In the genomic region with DNA sequence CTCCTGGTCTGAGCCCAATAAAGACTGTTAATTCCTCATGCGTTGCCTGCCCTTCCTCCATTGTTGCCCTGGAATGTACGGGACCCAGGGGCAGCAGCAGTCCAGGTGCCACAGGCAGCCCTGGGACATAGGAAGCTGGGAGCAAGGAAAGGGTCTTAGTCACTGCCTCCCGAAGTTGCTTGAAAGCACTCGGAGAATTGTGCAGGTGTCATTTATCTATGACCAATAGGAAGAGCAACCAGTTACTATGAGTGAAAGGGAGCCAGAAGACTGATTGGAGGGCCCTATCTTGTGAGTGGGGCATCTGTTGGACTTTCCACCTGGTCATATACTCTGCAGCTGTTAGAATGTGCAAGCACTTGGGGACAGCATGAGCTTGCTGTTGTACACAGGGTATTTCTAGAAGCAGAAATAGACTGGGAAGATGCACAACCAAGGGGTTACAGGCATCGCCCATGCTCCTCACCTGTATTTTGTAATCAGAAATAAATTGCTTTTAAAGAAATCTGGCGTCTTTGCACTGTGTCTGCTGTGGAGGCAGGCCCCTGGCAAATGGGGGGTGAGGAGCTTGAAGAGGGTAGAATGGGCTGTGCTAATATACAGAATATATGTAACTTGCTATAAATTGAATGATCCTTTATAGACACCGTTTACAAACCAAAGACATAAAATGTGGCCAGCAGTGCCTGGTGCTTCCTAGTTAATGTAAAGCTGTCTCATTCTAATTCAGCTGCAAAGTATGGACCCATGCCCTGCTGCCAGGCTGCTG, we compare ENCODE assay signal across 10 cellular contexts. TPM values are rescaled to one million over a fixed set of nuclear protein-coding genes. Genes with fewer than 3 reads are reported as not detected.
DNase-seq lines count a peak whose midpoint lies in the region; ATAC-seq, FAIRE-seq and TF ChIP-seq lines count a peak whose summit lies in the region.
"Had no signal": no experiment of that assay in that cellular context is flagged by ENCODE, and none has a peak within 500 bp of the region (broad histone marks: within the 10 kb centered on the region; RNA-seq: fewer than 3 reads in every experiment).

No MANE protein-coding gene starts in this region.

- intact Hi-C loops in activated CD4-positive, alpha-beta memory T cell treated with anti-CD3 and anti-CD28 coated beads for 36 hours (cut with micrococcal nuclease): no loop called here

- DNase-seq in GM12891 (ENCODE audit: insufficient read length, low spot score) (no peak), memory B cell (ENCODE audit: low spot score in 2 of 2) (no peak), NCI-H1930 (lab: John Stamatoyannopoulos, UW) (no peak), foreskin melanocyte (no peak), SIG-M5 treated with dmso at 0.1 percent for 504 hours (lab: John Stamatoyannopoulos, UW; ENCODE audit: unreplicated experiment) (no peak)
- DNase-seq in activated CD4-positive, alpha-beta memory T cell treated with anti-CD3 and anti-CD28 coated beads for 36 hours: no peak
- DNase-seq in activated CD4-positive, CD25-positive, alpha-beta regulatory T cell (lab: John Stamatoyannopoulos, UW): no peak
- DNase-seq: MG63, midbrain had no signal

- no peak for TF ChIP-seq CTCF in C4-2B (conservative IDR thresholded peaks at IDR 0.05)

- H3K27me3 Mint-ChIP-seq in activated CD4-positive, alpha-beta memory T cell treated with anti-CD3 and anti-CD28 coated beads for 36 hours: peaks cover 3% of the 10 kb centered on the region
- no peaks in the 10 kb centered on the region for H3K27me3 Mint-ChIP-seq in memory B cell

- no peaks in the 10 kb centered on the region for H3K9me3 Mint-ChIP-seq in activated CD4-positive, alpha-beta memory T cell treated with anti-CD3 and anti-CD28 coated beads for 36 hours
- H3K9me3 Mint-ChIP-seq in memory B cell: no peaks in the 10 kb centered on the region

- peak overlapping the region; percentile 97; the same call in 1 of the 2 replicates for H3K27ac ChIP-seq in C4-2B

- ATAC-seq in memory B cell (ENCODE audit: low read depth): no peak

- no peak; the same call in 1 of the 2 replicates for TF ChIP-seq POLR2A in GM12891 (IDR thresholded peaks at IDR 0.05; ENCODE audit: low read depth, low read length)

- H3K4me3 Mint-ChIP-seq in activated CD4-positive, alpha-beta memory T cell treated with anti-CD3 and anti-CD28 coated beads for 36 hours: peak overlapping the region; percentile 16
- H3K4me3 Mint-ChIP-seq in memory B cell: no peak overlapping the region

- POLR2A ChIA-PET in activated CD4-positive, alpha-beta memory T cell treated with anti-CD3 and anti-CD28 coated beads for 36 hours (lab: Charles Lee): interaction anchor here (0.6 to 1.8 kb wide), 6 partner anchors 11 to 71 kb away, joined by 3 to 5 read pairs (median 4); a partner anchor contains a TSS

- peaks cover 69% of the 10 kb centered on the region for H3K36me3 Mint-ChIP-seq in activated CD4-positive, alpha-beta memory T cell treated with anti-CD3 and anti-CD28 coated beads for 36 hours
- peaks cover 26% of the 10 kb centered on the region for H3K36me3 Mint-ChIP-seq in memory B cell

- H3K27ac Mint-ChIP-seq in activated CD4-positive, alpha-beta memory T cell treated with anti-CD3 and anti-CD28 coated beads for 36 hours: peak overlapping the region; percentile 84
- H3K27ac Mint-ChIP-seq in memory B cell: peak overlapping the region; percentile 82

- CTCF ChIA-PET in activated CD4-positive, alpha-beta memory T cell treated with anti-CD3 and anti-CD28 coated beads for 36 hours (lab: Charles Lee): interaction anchor here (1.0 to 1.3 kb wide), 2 partner anchors 16 to 77 kb away, joined by 3 to 7 read pairs; no protein-coding TSS in a partner anchor

- no peak for FAIRE-seq in GM12891 (lab: Jason Lieb, UNC)

- H3K4me1 Mint-ChIP-seq in activated CD4-positive, alpha-beta memory T cell treated with anti-CD3 and anti-CD28 coated beads for 36 hours (ENCODE audit: low read depth): peaks cover 33% of the 10 kb centered on the region
- peaks cover 27% of the 10 kb centered on the region for H3K4me1 Mint-ChIP-seq in memory B cell

TF ChIP-seq in GM12891, 5 proteins besides CTCF, POLR2A, EP300 and RAD21:
- no peak for TF ChIP-seq TAF1 (IDR thresholded peaks at IDR 0.05; ENCODE audit: low read depth, low read length)
- 0 out of 2 replicates have a peak, but pooled peaks have one; percentile 2 for TF ChIP-seq POLR2AphosphoS5 (IDR thresholded peaks at IDR 0.05; ENCODE audit: low read depth, low read length)

RNA-seq across cellular contexts. Expression of a gene that starts 4.2 kb away (rescaled TPM):
- polyA plus RNA-seq in GM12891 (2012; ENCODE audit: low read depth, missing spikeins): 6,855 TPM
- total RNA-seq in activated CD4-positive, alpha-beta memory T cell treated with anti-CD3 and anti-CD28 coated beads for 36 hours: 1,000 to 10,000 TPM; 3,093 to 3,130 TPM

RNA-seq across cellular contexts. Expression of a gene that starts 4.6 kb away (rescaled TPM):
- polyA plus RNA-seq in GM12891 (2012; ENCODE audit: low read depth, missing spikeins): 6,963 TPM
- total RNA-seq in activated CD4-positive, alpha-beta memory T cell treated with anti-CD3 and anti-CD28 coated beads for 36 hours: 1,000 to 10,000 TPM; 4,276 to 4,379 TPM

RNA-seq across cellular contexts. Expression of a gene that starts 18.0 kb away (rescaled TPM):
- 6.8 TPM for polyA plus RNA-seq in GM12891 (2012; ENCODE audit: low read depth, missing spikeins)
- total RNA-seq in activated CD4-positive, alpha-beta memory T cell treated with anti-CD3 and anti-CD28 coated beads for 36 hours: 10 to 100 TPM; 50.1 to 51.0 TPM

RNA-seq across cellular contexts. Expression of a gene that starts 20.5 kb away (rescaled TPM):
- 1.4 TPM for polyA plus RNA-seq in GM12891 (2012; ENCODE audit: low read depth, missing spikeins)
- total RNA-seq in activated CD4-positive, alpha-beta memory T cell treated with anti-CD3 and anti-CD28 coated beads for 36 hours: 10 to 100 TPM; 13.2 to 17.2 TPM

RNA-seq across cellular contexts. Expression of a gene that starts 35.8 kb away (rescaled TPM):
- polyA plus RNA-seq in GM12891 (2012; ENCODE audit: low read depth, missing spikeins): 0.94 TPM
- 1 to 10 TPM; 6.3 to 6.5 TPM for total RNA-seq in activated CD4-positive, alpha-beta memory T cell treated with anti-CD3 and anti-CD28 coated beads for 36 hours
